Comparison of ENCODE assay signal across 22 cellular contexts in genomic region chr18:48741866-48742265, GRCh38.
"Had no signal": no experiment of that assay in that cellular context is flagged by ENCODE, and none has a peak within 500 bp of the region (broad histone marks: within the 10 kb centered on the region; RNA-seq: fewer than 3 reads in every experiment).

No MANE protein-coding gene starts in this region.

- H3K4me3 Mint-ChIP-seq: activated B cell treated with CpG ODN at 0.5 μM for 24 hours; activated CD4-positive, alpha-beta T cell treated with anti-CD3 and anti-CD28 coated beads for 36 hours; activated naive CD4-positive, alpha-beta T cell treated with anti-CD3 and anti-CD28 coated beads for 36 hours; activated naive CD8-positive, alpha-beta T cell treated with anti-CD3 and anti-CD28 coated beads, Interleukin-2, amount 10 ng/mL, durations not matched to agents 7 days and 5 days; activated T-cell treated with anti-CD3 and anti-CD28 coated beads, Interleukin-2, amount 50 U/mL, for 72 hours; dendritic cell treated with granulocyte-macrophage colony-stimulating factor and Interleukin-4, amounts not matched to agents 40 ng/mL and 50 ng/mL, for 4 days; natural killer cell treated with Interleukin-12 subunit alpha and Interleukin-12 subunit beta and Interleukin-15 and Interleukin-18, amount 100 ng/mL, for 72 hours; stimulated activated effector memory CD8-positive, alpha-beta T cell treated with anti-CD3 and anti-CD28 coated beads, Interleukin-12 subunit alpha, Interleukin-12 subunit beta, amount 100 ng/mL, for 72 hours; T-helper 17 cell had no signal

- DNase-seq: activated B cell treated with CpG ODN at 0.5 μM for 24 hours; activated CD4-positive, alpha-beta T cell treated with anti-CD3 and anti-CD28 coated beads for 36 hours; activated CD4-positive, alpha-beta T cell treated with anti-CD3 and anti-CD28 coated beads, Interleukin-2, amount 50 U/mL, for 4 hours; activated CD8-positive, alpha-beta memory T cell treated with anti-CD3 and anti-CD28 coated beads, Interleukin-2, amount 50 U/mL, for 48 hours; activated effector memory CD4-positive, alpha-beta T cell treated with Interleukin-2 at 50 U/mL for 16 hours; activated naive CD4-positive, alpha-beta T cell treated with anti-CD3 and anti-CD28 coated beads for 36 hours; activated naive CD8-positive, alpha-beta T cell treated with anti-CD3 and anti-CD28 coated beads, Interleukin-2, amount 10 ng/mL, durations not matched to agents 7 days and 5 days; activated T-cell treated with anti-CD3 and anti-CD28 coated beads, Interleukin-2, amount 50 U/mL, for 72 hours; amniotic stem cell; effector CD4-positive, alpha-beta T cell; left lung; midbrain; stimulated activated CD4-positive, alpha-beta T cell treated with anti-CD3 and anti-CD28 coated beads, Interleukin-2, amount 100 ng/mL, for 24 hours; SW 1271; T-helper 17 cell; upper lobe of right lung had no signal

- H3K4me3 ChIP-seq: left lung, right lobe of liver, skin epidermis, upper lobe of right lung had no signal

- H2AFZ ChIP-seq: parathyroid adenoma had no signal

- H3K36me3 ChIP-seq: left lung, right lobe of liver, upper lobe of right lung had no signal

- H3K9ac ChIP-seq: parathyroid adenoma had no signal

- H3K27ac Mint-ChIP-seq: activated B cell treated with CpG ODN at 0.5 μM for 24 hours; activated CD4-positive, alpha-beta T cell treated with anti-CD3 and anti-CD28 coated beads for 36 hours; activated naive CD4-positive, alpha-beta T cell treated with anti-CD3 and anti-CD28 coated beads for 36 hours; activated naive CD8-positive, alpha-beta T cell treated with anti-CD3 and anti-CD28 coated beads, Interleukin-2, amount 10 ng/mL, durations not matched to agents 7 days and 5 days; activated T-cell treated with anti-CD3 and anti-CD28 coated beads, Interleukin-2, amount 50 U/mL, for 72 hours; dendritic cell treated with granulocyte-macrophage colony-stimulating factor and Interleukin-4, amounts not matched to agents 40 ng/mL and 50 ng/mL, for 4 days; stimulated activated effector memory CD8-positive, alpha-beta T cell treated with anti-CD3 and anti-CD28 coated beads, Interleukin-12 subunit alpha, Interleukin-12 subunit beta, amount 100 ng/mL, for 72 hours; T-helper 17 cell had no signal

- H3K27me3 ChIP-seq: left lung, right lobe of liver, upper lobe of right lung had no signal

- H3K9me3 ChIP-seq: left lung, right lobe of liver, upper lobe of right lung had no signal

- H3K27me3 Mint-ChIP-seq: activated B cell treated with CpG ODN at 0.5 μM for 24 hours; activated CD4-positive, alpha-beta T cell treated with anti-CD3 and anti-CD28 coated beads for 36 hours; dendritic cell treated with granulocyte-macrophage colony-stimulating factor and Interleukin-4, amounts not matched to agents 40 ng/mL and 50 ng/mL, for 4 days; natural killer cell treated with Interleukin-12 subunit alpha and Interleukin-12 subunit beta and Interleukin-15 and Interleukin-18, amount 100 ng/mL, for 72 hours; T-helper 17 cell had no signal

- H3K27ac ChIP-seq: left lung, parathyroid adenoma, right lobe of liver, upper lobe of right lung had no signal

- H3K4me1 Mint-ChIP-seq: activated B cell treated with CpG ODN at 0.5 μM for 24 hours; activated CD4-positive, alpha-beta T cell treated with anti-CD3 and anti-CD28 coated beads for 36 hours; activated naive CD8-positive, alpha-beta T cell treated with anti-CD3 and anti-CD28 coated beads, Interleukin-2, amount 10 ng/mL, durations not matched to agents 7 days and 5 days; stimulated activated effector memory CD8-positive, alpha-beta T cell treated with anti-CD3 and anti-CD28 coated beads, Interleukin-12 subunit alpha, Interleukin-12 subunit beta, amount 100 ng/mL, for 72 hours had no signal

- H3K9me3 Mint-ChIP-seq: activated B cell treated with CpG ODN at 0.5 μM for 24 hours; activated naive CD4-positive, alpha-beta T cell treated with anti-CD3 and anti-CD28 coated beads for 36 hours; activated naive CD8-positive, alpha-beta T cell treated with anti-CD3 and anti-CD28 coated beads, Interleukin-2, amount 10 ng/mL, durations not matched to agents 7 days and 5 days; activated T-cell treated with anti-CD3 and anti-CD28 coated beads, Interleukin-2, amount 50 U/mL, for 72 hours; dendritic cell treated with granulocyte-macrophage colony-stimulating factor and Interleukin-4, amounts not matched to agents 40 ng/mL and 50 ng/mL, for 4 days; natural killer cell treated with Interleukin-12 subunit alpha and Interleukin-12 subunit beta and Interleukin-15 and Interleukin-18, amount 100 ng/mL, for 72 hours; stimulated activated effector memory CD8-positive, alpha-beta T cell treated with anti-CD3 and anti-CD28 coated beads, Interleukin-12 subunit alpha, Interleukin-12 subunit beta, amount 100 ng/mL, for 72 hours had no signal

- H3K79me2 ChIP-seq: parathyroid adenoma had no signal

- H3K4me1 ChIP-seq: parathyroid adenoma, right lobe of liver had no signal

- H3K36me3 Mint-ChIP-seq: activated naive CD8-positive, alpha-beta T cell treated with anti-CD3 and anti-CD28 coated beads, Interleukin-2, amount 10 ng/mL, durations not matched to agents 7 days and 5 days; natural killer cell treated with Interleukin-12 subunit alpha and Interleukin-12 subunit beta and Interleukin-15 and Interleukin-18, amount 100 ng/mL, for 72 hours; stimulated activated effector memory CD8-positive, alpha-beta T cell treated with anti-CD3 and anti-CD28 coated beads, Interleukin-12 subunit alpha, Interleukin-12 subunit beta, amount 100 ng/mL, for 72 hours had no signal

- ATAC-seq: activated CD4-positive, alpha-beta T cell treated with anti-CD3 and anti-CD28 coated beads for 36 hours; activated T-cell treated with anti-CD3 and anti-CD28 coated beads, Interleukin-2, amount 50 U/mL, for 72 hours; left lung; natural killer cell treated with Interleukin-12 subunit alpha and Interleukin-12 subunit beta and Interleukin-15 and Interleukin-18, amount 100 ng/mL, for 72 hours; right lobe of liver; stimulated activated effector memory CD8-positive, alpha-beta T cell treated with anti-CD3 and anti-CD28 coated beads, Interleukin-12 subunit alpha, Interleukin-12 subunit beta, amount 100 ng/mL, for 72 hours; T-helper 17 cell; upper lobe of right lung had no signal
